In genomic region chr1:3929122-3929521, GRCh38 we compare ENCODE assay signal across 3 cellular contexts.
TF ChIP-seq lines count a peak whose summit lies in the region.

No MANE protein-coding gene starts in this region.

TF ChIP-seq in HEK293, 187 proteins besides CTCF, POLR2A, EP300 and RAD21 (continues in another document):
- TF ChIP-seq, protein P1, sequence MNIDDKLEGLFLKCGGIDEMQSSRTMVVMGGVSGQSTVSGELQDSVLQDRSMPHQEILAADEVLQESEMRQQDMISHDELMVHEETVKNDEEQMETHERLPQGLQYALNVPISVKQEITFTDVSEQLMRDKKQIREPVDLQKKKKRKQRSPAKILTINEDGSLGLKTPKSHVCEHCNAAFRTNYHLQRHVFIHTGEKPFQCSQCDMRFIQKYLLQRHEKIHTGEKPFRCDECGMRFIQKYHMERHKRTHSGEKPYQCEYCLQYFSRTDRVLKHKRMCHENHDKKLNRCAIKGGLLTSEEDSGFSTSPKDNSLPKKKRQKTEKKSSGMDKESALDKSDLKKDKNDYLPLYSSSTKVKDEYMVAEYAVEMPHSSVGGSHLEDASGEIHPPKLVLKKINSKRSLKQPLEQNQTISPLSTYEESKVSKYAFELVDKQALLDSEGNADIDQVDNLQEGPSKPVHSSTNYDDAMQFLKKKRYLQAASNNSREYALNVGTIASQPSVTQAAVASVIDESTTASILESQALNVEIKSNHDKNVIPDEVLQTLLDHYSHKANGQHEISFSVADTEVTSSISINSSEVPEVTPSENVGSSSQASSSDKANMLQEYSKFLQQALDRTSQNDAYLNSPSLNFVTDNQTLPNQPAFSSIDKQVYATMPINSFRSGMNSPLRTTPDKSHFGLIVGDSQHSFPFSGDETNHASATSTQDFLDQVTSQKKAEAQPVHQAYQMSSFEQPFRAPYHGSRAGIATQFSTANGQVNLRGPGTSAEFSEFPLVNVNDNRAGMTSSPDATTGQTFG (tag by site-specific recombination; IDR thresholded peaks at IDR 0.05; ENCODE audit: borderline replicate concordance), result 0 out of 2 replicates have a peak, but pooled peaks have one; percentile 18
- TF ChIP-seq ZSCAN23 (tag by site-specific recombination; IDR thresholded peaks at IDR 0.05) (0 out of 2 replicates have a peak, but pooled peaks have one; percentile 50), ZNF670 (tag by site-specific recombination; IDR thresholded peaks at IDR 0.05; ENCODE audit: low read depth) (peak; percentile 52; the same call in 1 of the 2 replicates), GLI4 (tag by site-specific recombination; IDR thresholded peaks at IDR 0.05) (0 out of 2 replicates have a peak, but pooled peaks have one; percentile 35), HIC1 (tag by site-specific recombination; IDR thresholded peaks at IDR 0.05) (no peak)
- TF ChIP-seq, protein P2, sequence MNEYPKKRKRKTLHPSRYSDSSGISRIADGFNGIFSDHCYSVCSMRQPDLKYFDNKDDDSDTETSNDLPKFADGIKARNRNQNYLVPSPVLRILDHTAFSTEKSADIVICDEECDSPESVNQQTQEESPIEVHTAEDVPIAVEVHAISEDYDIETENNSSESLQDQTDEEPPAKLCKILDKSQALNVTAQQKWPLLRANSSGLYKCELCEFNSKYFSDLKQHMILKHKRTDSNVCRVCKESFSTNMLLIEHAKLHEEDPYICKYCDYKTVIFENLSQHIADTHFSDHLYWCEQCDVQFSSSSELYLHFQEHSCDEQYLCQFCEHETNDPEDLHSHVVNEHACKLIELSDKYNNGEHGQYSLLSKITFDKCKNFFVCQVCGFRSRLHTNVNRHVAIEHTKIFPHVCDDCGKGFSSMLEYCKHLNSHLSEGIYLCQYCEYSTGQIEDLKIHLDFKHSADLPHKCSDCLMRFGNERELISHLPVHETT (tag by site-specific recombination; IDR thresholded peaks at IDR 0.05), result 0 out of 2 replicates have a peak, but pooled peaks have one; percentile 34
- TF ChIP-seq, protein P3, sequence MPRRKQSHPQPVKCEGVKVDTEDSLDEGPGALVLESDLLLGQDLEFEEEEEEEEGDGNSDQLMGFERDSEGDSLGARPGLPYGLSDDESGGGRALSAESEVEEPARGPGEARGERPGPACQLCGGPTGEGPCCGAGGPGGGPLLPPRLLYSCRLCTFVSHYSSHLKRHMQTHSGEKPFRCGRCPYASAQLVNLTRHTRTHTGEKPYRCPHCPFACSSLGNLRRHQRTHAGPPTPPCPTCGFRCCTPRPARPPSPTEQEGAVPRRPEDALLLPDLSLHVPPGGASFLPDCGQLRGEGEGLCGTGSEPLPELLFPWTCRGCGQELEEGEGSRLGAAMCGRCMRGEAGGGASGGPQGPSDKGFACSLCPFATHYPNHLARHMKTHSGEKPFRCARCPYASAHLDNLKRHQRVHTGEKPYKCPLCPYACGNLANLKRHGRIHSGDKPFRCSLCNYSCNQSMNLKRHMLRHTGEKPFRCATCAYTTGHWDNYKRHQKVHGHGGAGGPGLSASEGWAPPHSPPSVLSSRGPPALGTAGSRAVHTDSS (tag by site-specific recombination; IDR thresholded peaks at IDR 0.05), result no peak

TF ChIP-seq in IMR-90, 13 proteins besides CTCF, POLR2A, EP300 and RAD21:
- no peak for TF ChIP-seq RFX5 (IDR thresholded peaks at IDR 0.05; ENCODE audit: low read depth, low read length)
- TF ChIP-seq CEBPB (IDR thresholded peaks at IDR 0.05; ENCODE audit: low read depth, low read length), result no peak
- no peak for TF ChIP-seq BHLHE40 (IDR thresholded peaks at IDR 0.05; ENCODE audit: low read depth, low read length)
- no peak for TF ChIP-seq NFE2L2 (IDR thresholded peaks at IDR 0.05; ENCODE audit: low read depth, low read length)
- no peak for TF ChIP-seq MXI1 (IDR thresholded peaks at IDR 0.05; ENCODE audit: borderline replicate concordance, low read depth, low read length)
- TF ChIP-seq, protein P4, sequence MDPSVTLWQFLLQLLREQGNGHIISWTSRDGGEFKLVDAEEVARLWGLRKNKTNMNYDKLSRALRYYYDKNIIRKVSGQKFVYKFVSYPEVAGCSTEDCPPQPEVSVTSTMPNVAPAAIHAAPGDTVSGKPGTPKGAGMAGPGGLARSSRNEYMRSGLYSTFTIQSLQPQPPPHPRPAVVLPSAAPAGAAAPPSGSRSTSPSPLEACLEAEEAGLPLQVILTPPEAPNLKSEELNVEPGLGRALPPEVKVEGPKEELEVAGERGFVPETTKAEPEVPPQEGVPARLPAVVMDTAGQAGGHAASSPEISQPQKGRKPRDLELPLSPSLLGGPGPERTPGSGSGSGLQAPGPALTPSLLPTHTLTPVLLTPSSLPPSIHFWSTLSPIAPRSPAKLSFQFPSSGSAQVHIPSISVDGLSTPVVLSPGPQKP (IDR thresholded peaks at IDR 0.05; ENCODE audit: borderline replicate concordance, low read depth, low read length), result no peak
- TF ChIP-seq, protein P5, sequence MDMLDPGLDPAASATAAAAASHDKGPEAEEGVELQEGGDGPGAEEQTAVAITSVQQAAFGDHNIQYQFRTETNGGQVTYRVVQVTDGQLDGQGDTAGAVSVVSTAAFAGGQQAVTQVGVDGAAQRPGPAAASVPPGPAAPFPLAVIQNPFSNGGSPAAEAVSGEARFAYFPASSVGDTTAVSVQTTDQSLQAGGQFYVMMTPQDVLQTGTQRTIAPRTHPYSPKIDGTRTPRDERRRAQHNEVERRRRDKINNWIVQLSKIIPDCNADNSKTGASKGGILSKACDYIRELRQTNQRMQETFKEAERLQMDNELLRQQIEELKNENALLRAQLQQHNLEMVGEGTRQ (IDR thresholded peaks at IDR 0.05; ENCODE audit: low read depth, low read length), result no peak
- no peak for TF ChIP-seq RCOR1 (IDR thresholded peaks at IDR 0.05; ENCODE audit: insufficient replicate concordance, low read length)
- TF ChIP-seq MAFK (IDR thresholded peaks at IDR 0.05; ENCODE audit: low read depth, low read length), result no peak
- TF ChIP-seq SMC3 (IDR thresholded peaks at IDR 0.05; ENCODE audit: low read depth, low read length), result no peak
- no peak for TF ChIP-seq FOS (IDR thresholded peaks at IDR 0.05; ENCODE audit: low read depth, low read length)
- TF ChIP-seq CHD1 (IDR thresholded peaks at IDR 0.05; ENCODE audit: low read depth, low read length), result no peak

TF ChIP-seq in H1, 55 proteins besides CTCF, POLR2A, EP300 and RAD21:
- TF ChIP-seq E2F6 (IDR thresholded peaks at IDR 0.05) (no peak), NRF1 (IDR thresholded peaks at IDR 0.05; ENCODE audit: low read depth, low read length) (no peak), NANOG (IDR thresholded peaks at IDR 0.05; ENCODE audit: insufficient read depth, low read depth, low read length, poor library complexity, severe bottlenecking) (no peak), TBP (IDR thresholded peaks at IDR 0.05; ENCODE audit: low read depth, low read length) (no peak), TAF7 (optimal IDR thresholded peaks at IDR 0.05; ENCODE audit: borderline replicate concordance, low read depth, low read length) (no peak), BRCA1 (IDR thresholded peaks at IDR 0.05; ENCODE audit: low read depth, low read length) (no peak), SP4 (IDR thresholded peaks at IDR 0.05; ENCODE audit: low read length) (no peak), POU5F1 (IDR thresholded peaks at IDR 0.05; ENCODE audit: low read depth, low read length) (no peak), CEBPB (IDR thresholded peaks at IDR 0.05; ENCODE audit: low read depth, low read length) (no peak), RFX5 (IDR thresholded peaks at IDR 0.05; ENCODE audit: borderline replicate concordance, low read depth, low read length) (no peak), TEAD4 (IDR thresholded peaks at IDR 0.05; ENCODE audit: low read depth, low read length) (no peak), ZNF274 (IDR thresholded peaks at IDR 0.05; ENCODE audit: borderline replicate concordance, extremely low read depth, low read length) (no peak), YY1 (IDR thresholded peaks at IDR 0.05; ENCODE audit: low read depth, low read length) (no peak), CHD1 (IDR thresholded peaks at IDR 0.05; ENCODE audit: low read depth, low read length) (no peak), POLR2AphosphoS5 (IDR thresholded peaks at IDR 0.05; ENCODE audit: low read depth, low read length) (no peak)
